In the genomic region with DNA sequence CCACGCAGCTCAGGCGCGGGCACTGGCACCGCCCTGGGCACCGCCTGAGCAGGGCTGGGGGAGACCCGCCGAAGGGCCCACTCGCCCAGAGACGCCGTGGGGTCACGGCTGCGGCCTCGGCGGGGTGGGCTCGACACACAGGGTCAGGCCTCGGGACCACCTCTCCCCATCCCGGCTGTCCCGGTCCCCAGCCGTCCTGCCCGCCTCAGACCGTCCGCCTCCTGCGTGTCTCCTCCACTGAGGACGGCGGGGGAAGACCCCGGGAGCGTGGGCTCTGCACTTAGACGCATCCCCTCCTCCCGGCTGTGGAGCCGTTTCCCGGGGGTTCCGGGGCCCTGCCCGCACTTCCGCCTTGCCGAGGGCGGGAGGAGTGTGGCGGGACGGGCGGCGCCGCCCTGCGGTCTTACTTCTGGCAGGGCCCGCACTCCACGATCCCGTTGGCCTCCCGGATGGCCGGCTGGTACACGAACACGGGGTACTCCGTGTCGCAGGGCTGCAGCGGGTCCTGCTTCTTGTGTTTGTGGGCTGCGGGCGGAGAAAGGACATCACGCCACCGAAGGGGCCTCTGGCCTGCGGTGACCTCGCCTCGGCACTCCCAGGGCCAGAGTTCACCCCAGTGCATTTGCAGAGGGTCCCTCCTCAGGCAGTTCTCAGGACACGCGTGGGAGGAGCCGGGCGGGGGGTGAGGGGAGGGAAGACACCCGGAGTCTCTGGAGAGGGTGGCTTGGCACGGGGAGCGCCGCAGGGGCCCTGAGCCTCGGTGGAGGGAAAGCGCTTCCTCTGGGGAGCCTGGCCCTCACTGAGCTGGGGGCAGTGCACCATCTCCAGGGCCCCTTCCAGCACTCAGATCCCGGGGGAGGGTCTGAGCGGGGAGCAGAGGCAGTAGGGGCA, we compare ENCODE assay signal across 8 cellular contexts. TPM values are rescaled to one million over a fixed set of nuclear protein-coding genes. Genes with fewer than 3 reads are reported as not detected.
DNase-seq lines count a peak whose midpoint lies in the region; ATAC-seq, FAIRE-seq and TF ChIP-seq lines count a peak whose summit lies in the region.

No MANE protein-coding gene starts in this region.

- H3K36me3 Mint-ChIP-seq in T-helper 1 cell treated with Interleukin-12 subunit alpha and Interleukin-12 subunit beta and Interleukin-4 antibody, amounts not matched to agents 30 μg/mL and 1 μg/mL, for 36 hours (ENCODE audit: low read depth) = no peaks in the 10 kb centered on the region
- no peaks in the 10 kb centered on the region for H3K36me3 Mint-ChIP-seq in memory B cell
- no peaks in the 10 kb centered on the region for H3K36me3 Mint-ChIP-seq in stimulated activated memory B cell treated with anti-CD40 and anti-IgM and Interleukin-4, amounts not matched to agents 10 μg/mL and 1 μg/mL and 100 μg/mL, for 72 hours

- H3K4me3 ChIP-seq in bronchial epithelial cell (ENCODE audit: low read depth, low read length) = peak overlapping the region; percentile 75

- H3K27ac Mint-ChIP-seq in T-helper 1 cell treated with Interleukin-12 subunit alpha and Interleukin-12 subunit beta and Interleukin-4 antibody, amounts not matched to agents 30 μg/mL and 1 μg/mL, for 36 hours = peak overlapping the region; percentile 65
- peak overlapping the region; percentile 90 for H3K27ac Mint-ChIP-seq in memory B cell
- H3K27ac Mint-ChIP-seq in stimulated activated memory B cell treated with anti-CD40 and anti-IgM and Interleukin-4, amounts not matched to agents 10 μg/mL and 1 μg/mL and 100 μg/mL, for 72 hours = peak overlapping the region; percentile 88

- H3K4me1 Mint-ChIP-seq in T-helper 1 cell treated with Interleukin-12 subunit alpha and Interleukin-12 subunit beta and Interleukin-4 antibody, amounts not matched to agents 30 μg/mL and 1 μg/mL, for 36 hours (ENCODE audit: low read depth) = peaks cover 6% of the 10 kb centered on the region
- peaks cover 23% of the 10 kb centered on the region for H3K4me1 Mint-ChIP-seq in memory B cell
- peaks cover 36% of the 10 kb centered on the region for H3K4me1 Mint-ChIP-seq in stimulated activated memory B cell treated with anti-CD40 and anti-IgM and Interleukin-4, amounts not matched to agents 10 μg/mL and 1 μg/mL and 100 μg/mL, for 72 hours

- ATAC-seq in GM21825 (IDR thresholded peaks at IDR 0.05; ENCODE audit: unreplicated experiment) (peak; percentile 20), memory B cell (ENCODE audit: low read depth) (no peak), GM18858 (IDR thresholded peaks at IDR 0.05; ENCODE audit: unreplicated experiment) (no peak)
- peak; percentile 1 for ATAC-seq in stimulated activated memory B cell treated with anti-CD40 and anti-IgM and Interleukin-4, amounts not matched to agents 10 μg/mL and 1 μg/mL and 100 μg/mL, for 72 hours

- H3K27me3 ChIP-seq in bronchial epithelial cell (ENCODE audit: control insufficient read depth, insufficient read depth, low read length) = no peaks in the 10 kb centered on the region

- TF ChIP-seq CTCF in bronchial epithelial cell (IDR thresholded peaks at IDR 0.05; ENCODE audit: insufficient read depth, low read length, severe bottlenecking) = peak; percentile 9

- no peaks in the 10 kb centered on the region for H3K36me3 ChIP-seq in bronchial epithelial cell (ENCODE audit: control insufficient read depth, insufficient read depth, low read length)

- no peaks in the 10 kb centered on the region for H3K9me3 Mint-ChIP-seq in T-helper 1 cell treated with Interleukin-12 subunit alpha and Interleukin-12 subunit beta and Interleukin-4 antibody, amounts not matched to agents 30 μg/mL and 1 μg/mL, for 36 hours
- no peaks in the 10 kb centered on the region for H3K9me3 Mint-ChIP-seq in memory B cell
- H3K9me3 Mint-ChIP-seq in stimulated activated memory B cell treated with anti-CD40 and anti-IgM and Interleukin-4, amounts not matched to agents 10 μg/mL and 1 μg/mL and 100 μg/mL, for 72 hours = no peaks in the 10 kb centered on the region

- H3K27me3 Mint-ChIP-seq in T-helper 1 cell treated with Interleukin-12 subunit alpha and Interleukin-12 subunit beta and Interleukin-4 antibody, amounts not matched to agents 30 μg/mL and 1 μg/mL, for 36 hours (ENCODE audit: low read depth) = no peaks in the 10 kb centered on the region
- no peaks in the 10 kb centered on the region for H3K27me3 Mint-ChIP-seq in memory B cell
- H3K27me3 Mint-ChIP-seq in stimulated activated memory B cell treated with anti-CD40 and anti-IgM and Interleukin-4, amounts not matched to agents 10 μg/mL and 1 μg/mL and 100 μg/mL, for 72 hours = no peaks in the 10 kb centered on the region

- FAIRE-seq in bronchial epithelial cell (lab: Jason Lieb, UNC) = no peak

- peak overlapping the region; percentile 75 for H3K4me3 Mint-ChIP-seq in T-helper 1 cell treated with Interleukin-12 subunit alpha and Interleukin-12 subunit beta and Interleukin-4 antibody, amounts not matched to agents 30 μg/mL and 1 μg/mL, for 36 hours
- H3K4me3 Mint-ChIP-seq in memory B cell = peak overlapping the region; percentile 85
- H3K4me3 Mint-ChIP-seq in stimulated activated memory B cell treated with anti-CD40 and anti-IgM and Interleukin-4, amounts not matched to agents 10 μg/mL and 1 μg/mL and 100 μg/mL, for 72 hours = peak overlapping the region; percentile 89

- DNase-seq in AG20443 (ENCODE audit: low spot score) (peak; percentile 68), bronchial epithelial cell (ENCODE audit: low read depth) (no peak), memory B cell (ENCODE audit: low spot score in 2 of 2) (peak in 1 of 2 donors; percentile 42), NCI-H2227 (lab: John Stamatoyannopoulos, UW; ENCODE audit: unreplicated experiment) (no peak)

RNA-seq across cellular contexts. Expression of a gene that starts 23.1 kb away (rescaled TPM):
- total RNA-seq in bronchial epithelial cell = not detected in 2 replicates

Comparison
In these comparisons a context has a peak if more than half of its experiments do, and no peak if none do; other contexts are left out.
1. ATAC-seq: peak in GM21825 (single experiment) and stimulated activated memory B cell treated with anti-CD40 and anti-IgM and Interleukin-4, amounts not matched to agents 10 μg/mL and 1 μg/mL and 100 μg/mL, for 72 hours (single experiment); none in memory B cell (single experiment) and GM18858 (single experiment).
2. Peak in every context shown above with its lines, with median percentiles within 50 percentile points of each other: H3K27ac Mint-ChIP-seq and H3K4me3 Mint-ChIP-seq.